ENCODE assay signal across 23 cellular contexts in the genomic region with DNA sequence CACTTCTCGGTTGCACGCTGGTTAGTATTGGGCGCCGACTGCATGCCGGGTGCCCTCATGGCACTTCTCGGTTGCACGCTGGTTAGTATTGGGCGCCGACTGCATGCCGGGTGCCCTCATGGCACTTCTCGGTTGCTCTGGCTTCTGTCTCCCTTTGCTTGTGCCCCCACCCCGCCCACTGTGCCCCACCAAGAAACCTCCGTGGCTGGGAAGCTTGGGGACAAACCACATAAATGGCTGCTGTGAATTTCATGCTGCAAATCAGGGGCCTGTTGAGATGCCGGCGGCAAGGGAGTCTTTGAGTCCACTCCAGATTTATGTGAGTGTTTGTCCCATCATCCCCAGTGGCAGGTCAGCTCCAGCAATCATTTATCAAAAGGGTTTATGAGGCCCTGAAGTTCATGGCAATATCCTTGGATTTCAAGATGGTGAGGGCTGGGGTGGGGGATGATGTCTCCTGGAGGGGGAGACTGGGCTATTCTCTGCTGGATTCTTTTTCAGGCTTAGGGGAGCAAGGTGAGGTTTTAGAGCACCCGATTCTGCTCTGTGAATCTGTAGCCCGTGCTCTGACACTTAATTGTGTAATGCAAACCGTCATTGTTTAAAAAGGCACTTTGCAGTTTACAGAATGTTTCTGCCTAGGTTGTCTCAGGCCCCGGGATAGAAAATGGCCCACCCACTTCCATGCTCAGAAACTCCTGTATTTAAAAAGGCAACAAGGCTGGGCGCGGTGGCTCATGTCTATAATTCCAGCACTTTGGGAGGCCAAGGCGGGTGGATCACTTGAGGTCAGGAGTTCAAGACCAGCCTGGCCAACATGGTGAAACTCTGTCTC. TPM values are rescaled to one million over a fixed set of nuclear protein-coding genes. Genes with fewer than 3 reads are reported as not detected.
DNase-seq lines count a peak whose midpoint lies in the region; ATAC-seq, FAIRE-seq and TF ChIP-seq lines count a peak whose summit lies in the region.
"Had no signal": no experiment of that assay in that cellular context is flagged by ENCODE, and none has a peak within 500 bp of the region (broad histone marks: within the 10 kb centered on the region; RNA-seq: fewer than 3 reads in every experiment).

No MANE protein-coding gene starts in this region.

- POLR2A ChIA-PET in AG04450 (lab: Yijun Ruan, JAX) (interaction anchor here (1.1 to 1.5 kb wide), 5 partner anchors 9 to 49 kb away, joined by 4 to 6 read pairs (median 4); no protein-coding TSS in a partner anchor), K562 (lab: Yijun Ruan, JAX) (interaction anchor here (0.5 to 2.1 kb wide), 4 partner anchors 12 to 308 kb away, joined by 3 to 11 read pairs (median 4); no protein-coding TSS in a partner anchor)

- TF ChIP-seq EP300 in K562 (IDR thresholded peaks at IDR 0.05; ENCODE audit: low read length) (no peak), stomach (IDR thresholded peaks at IDR 0.05) (no peak)

- H3K4me2 ChIP-seq in K562 (ENCODE audit: insufficient read depth, low read length): no peak overlapping the region
- H3K4me2 ChIP-seq: A549, PC-9 had no signal

- ATAC-seq in K562 (no peak), HG03354 (IDR thresholded peaks at IDR 0.05; ENCODE audit: poor library complexity, severe bottlenecking, unreplicated experiment) (no peak)
- ATAC-seq: CD8-positive, alpha-beta T cell had no signal

- H3K27ac ChIP-seq in AG04450 (ENCODE audit: low read depth, low read length): peak overlapping the region; percentile 21
- H3K27ac ChIP-seq in K562 (ENCODE audit: extremely low read depth, low read depth, low read length): no peak overlapping the region
- H3K27ac ChIP-seq in muscle layer of colon (ENCODE audit: low read depth, low read length): peak overlapping the region; percentile 10
- peak overlapping the region in 4 of 5 donors; percentile 56 to 81 (median 70) for H3K27ac ChIP-seq in stomach
- H3K27ac ChIP-seq: A549; BLaER1 treated with 17β-estradiol and CSF1 and Interleukin-3, amounts not matched to agents 10 nM and 100 nM; PC-9; SJSA1 had no signal

- H3K27me3 ChIP-seq in AG04450 (ENCODE audit: control insufficient read depth, insufficient read depth, low read length) (no peaks in the 10 kb centered on the region), K562 (ENCODE audit: control insufficient read depth in 2 of 2, insufficient read depth in 2 of 2, low read length in 2 of 2) (peaks cover 10 to 36% of the 10 kb centered on the region in 2 experiments; a peak in 4 of 5 replicates), muscle layer of colon (ENCODE audit: control insufficient read depth in 1 of 2, insufficient read depth in 2 of 2, low read length in 2 of 2) (no peaks in the 10 kb centered on the region), stomach (peaks cover 0 to 11% (median 0%) of the 10 kb centered on the region in 3 donors)
- H3K27me3 ChIP-seq: SJSA1 had no signal

- no peaks in the 10 kb centered on the region; the same call in 1 of the 2 replicates for H3K9me3 ChIP-seq in AG04450 (ENCODE audit: control insufficient read depth, insufficient read depth, low read length)
- no peaks in the 10 kb centered on the region for H3K9me3 ChIP-seq in K562 (replicated peaks; ENCODE audit: control insufficient read depth, insufficient read depth, low read depth, low read length)
- H3K9me3 ChIP-seq in muscle layer of colon (ENCODE audit: low read length): no peaks in the 10 kb centered on the region
- no peaks in the 10 kb centered on the region for H3K9me3 ChIP-seq in stomach
- H3K9me3 ChIP-seq: A549; BLaER1 treated with 17β-estradiol and CSF1 and Interleukin-3, amounts not matched to agents 10 nM and 100 nM; SJSA1 had no signal

- peaks cover 11% of the 10 kb centered on the region; the same call in 1 of the 2 replicates for H4K20me1 ChIP-seq in K562 (replicated peaks; ENCODE audit: control insufficient read depth, insufficient read depth, low read length)

- no peaks in the 10 kb centered on the region for H3K9me1 ChIP-seq in K562 (ENCODE audit: control insufficient read depth, insufficient read depth, low read length)

- H2AFZ ChIP-seq in K562 (ENCODE audit: low read depth, low read length): no peak overlapping the region
- H2AFZ ChIP-seq: PC-9 had no signal

- no peak overlapping the region for H3K9ac ChIP-seq in K562 (ENCODE audit: insufficient read depth in 1 of 2, low read depth in 2 of 2, low read length in 2 of 2)
- no peak overlapping the region for H3K9ac ChIP-seq in muscle layer of colon (ENCODE audit: low read length)

- BruUV-seq in K562 (replicated peaks; lab: Mats Ljungman, UMichigan): no TSS peak

- 41% methylated on average over 16 of the region's 22 CpGs for WGBS in K562 (ENCODE audit: insufficient coverage, low coverage, missing lambda C conversion rate)
- 76 to 87% (median 81%) methylated on average over 21 to 22 of the region's 22 CpGs for WGBS in stomach, 5 donors

- no peak for FAIRE-seq in K562 (lab: Jason Lieb, UNC)
- FAIRE-seq: A549, GM12892, GM18507, H1 had no signal

- TF ChIP-seq CTCF in AG04450 (IDR thresholded peaks at IDR 0.05; ENCODE audit: low read depth, low read length) (no peak), K562 (IDR thresholded peaks at IDR 0.05 in 2 of 3, conservative IDR thresholded peaks at IDR 0.05 in 1 of 3; ENCODE audit: insufficient read depth in 2 of 3, low read depth in 1 of 3, low read length in 3 of 3) (no peak), stomach (IDR thresholded peaks at IDR 0.05) (no peak)

- DNase-seq in AG04450 (ENCODE audit: low read depth, low spot score) (no peak), K562 (ENCODE audit: extremely low read depth in 1 of 4, low spot score in 3 of 4) (no peak), stomach (no peak), COR-L47 (lab: John Stamatoyannopoulos, UW) (no peak), RKO (ENCODE audit: low spot score) (no peak)
- DNase-seq: Karpas-422, NCI-H1048, NCI-H1436, NCI-H1930, NCI-H226, NCI-H524 had no signal

- CTCF ChIA-PET in AG04450 (lab: Charles Lee) (interaction anchor here (1.3 kb wide), 1 partner anchor 49 kb away, joined by 4 read pairs; no protein-coding TSS in a partner anchor), K562 (lab: Yijun Ruan, JAX; ENCODE audit: low intra/inter-chr PET ratio) (no interaction called here)

- peaks cover 4 to 27% of the 10 kb centered on the region in 2 experiments; a peak in 4 of 5 replicates for H3K4me1 ChIP-seq in K562 (replicated peaks in 1 of 2; ENCODE audit: control insufficient read depth in 2 of 2, insufficient read depth in 2 of 2, low read length in 2 of 2)
- peaks cover 70% of the 10 kb centered on the region for H3K4me1 ChIP-seq in muscle layer of colon (ENCODE audit: insufficient read depth, low read length)
- peaks cover 33 to 82% (median 56%) of the 10 kb centered on the region in 4 donors for H3K4me1 ChIP-seq in stomach

- no peak overlapping the region for H3K4me3 ChIP-seq in AG04450 (ENCODE audit: low read depth, low read length)
- H3K4me3 ChIP-seq in K562: no peak overlapping the region
- H3K4me3 ChIP-seq in muscle layer of colon (ENCODE audit: low read depth in 1 of 2, low read length in 2 of 2): no peak overlapping the region
- no peak overlapping the region for H3K4me3 ChIP-seq in stomach
- H3K4me3 ChIP-seq: A549; BLaER1 treated with 17β-estradiol and CSF1 and Interleukin-3, amounts not matched to agents 10 nM and 100 nM; PC-9; SJSA1 had no signal

- in situ Hi-C loops in K562 (cut with MboI): no loop called here

- no peaks in the 10 kb centered on the region for H3K79me2 ChIP-seq in K562 (ENCODE audit: control insufficient read depth, insufficient read depth, low read length)

- H3K36me3 ChIP-seq in K562 (ENCODE audit: control insufficient read depth, insufficient read depth, low read length) (no peaks in the 10 kb centered on the region), muscle layer of colon (ENCODE audit: insufficient read depth, low read length) (no peaks in the 10 kb centered on the region), stomach (no peaks in the 10 kb centered on the region)
- H3K36me3 ChIP-seq: BLaER1 treated with 17β-estradiol and CSF1 and Interleukin-3, amounts not matched to agents 10 nM and 100 nM; SJSA1 had no signal

- TF ChIP-seq RAD21 in K562 (CRISPR knock-in tag; conservative IDR thresholded peaks at IDR 0.05 in 1 of 2, IDR thresholded peaks at IDR 0.05 in 1 of 2): no peak

- TF ChIP-seq POLR2A in K562 (conservative IDR thresholded peaks at IDR 0.05): no peak
- TF ChIP-seq POLR2A in stomach (IDR thresholded peaks at IDR 0.05): no peak

- intact Hi-C loops in K562 (cut with micrococcal nuclease): no loop called here
- intact Hi-C loops in stomach (cut with DNase I; ENCODE audit: low total_unique reads): no loop called here

TF ChIP-seq in K562, 482 proteins besides CTCF, POLR2A, EP300 and RAD21:
- TF ChIP-seq ZKSCAN8 (CRISPR knock-in tag; IDR thresholded peaks at IDR 0.05): 0 out of 2 replicates have a peak, but pooled peaks have one; percentile 73
- TF ChIP-seq, protein P1, sequence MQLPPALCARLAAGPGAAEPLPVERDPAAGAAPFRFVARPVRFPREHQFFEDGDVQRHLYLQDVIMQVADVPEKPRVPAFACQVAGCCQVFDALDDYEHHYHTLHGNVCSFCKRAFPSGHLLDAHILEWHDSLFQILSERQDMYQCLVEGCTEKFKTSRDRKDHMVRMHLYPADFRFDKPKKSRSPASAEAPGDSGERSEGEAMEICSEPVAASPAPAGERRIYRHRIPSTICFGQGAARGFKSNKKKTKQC (CRISPR knock-in tag; IDR thresholded peaks at IDR 0.05): no peak

RNA-seq across cellular contexts. Expression of a gene that starts 51.2 kb away (rescaled TPM):
- polyA plus RNA-seq in AG04450 (2011; rRNA removed) (0.31 and 0.41 TPM in 2 replicates), K562 (2011; rRNA removed) (not detected in 2 replicates), K562 (2014; fragmentation: Illumina TruSeq; extraction: Trizol) (not detected in 2 replicates), K562 (2014; fragmentation: Nextera tagmentation; extraction: Ambion mirVana) (not detected), K562 (2014; rRNA removed) (not detected in 2 replicates), stomach (1 to 10 TPM in 1 of 3 donors, not detected in 2; 1.5 TPM)
- not detected in 2 replicates for polyA minus RNA-seq in AG04450 (2011; rRNA and poly(A)+ RNA removed)
- not detected in 2 replicates for total RNA-seq in K562 (2011; cell fraction: chromatin; rRNA removed; ENCODE audit: low replicate concordance)
- not detected in 2 replicates for total RNA-seq in K562 (2011; cell fraction: nucleolus; rRNA removed)
- not detected in 2 replicates for total RNA-seq in K562 (2011; cell fraction: nucleoplasm; rRNA removed)
- total RNA-seq in K562 (2014; rRNA removed) (not detected in 2 replicates), K562 (2014; rRNA removed; fragmentation: Illumina TruSeq; extraction: Trizol) (not detected in 2 replicates), K562 (2015; rRNA removed; fragmentation: Illumina TruSeq; extraction: Trizol) (not detected in 2 replicates), K562 (2021) (not detected in 2 replicates), stomach (10 to 100 TPM in 1 of 5 donors, not detected in 4; 54.0 TPM)
- polyA plus RNA-seq in K562 (2011; cell fraction: cytosol; rRNA removed): not detected in 2 replicates
- polyA plus RNA-seq in K562 (2011; cell fraction: nucleus; rRNA removed): not detected in 2 replicates
- polyA plus RNA-seq in K562 (2012): not detected in 2 replicates
- not detected in 2 replicates for polyA minus RNA-seq in K562 (2011; rRNA and poly(A)+ RNA removed)
- not detected in 2 replicates for polyA minus RNA-seq in K562 (2011; cell fraction: cytosol; rRNA and poly(A)+ RNA removed)
- polyA minus RNA-seq in K562 (2011; cell fraction: nucleus; rRNA and poly(A)+ RNA removed): not detected in 2 replicates
- total RNA-seq: CD8-positive, alpha-beta T cell; H1; HT-29; MCF 10A; PC-9 had no signal
- polyA plus RNA-seq: A549 had no signal
